Comparison of ENCODE assay signal across 9 cellular contexts in the genomic region with DNA sequence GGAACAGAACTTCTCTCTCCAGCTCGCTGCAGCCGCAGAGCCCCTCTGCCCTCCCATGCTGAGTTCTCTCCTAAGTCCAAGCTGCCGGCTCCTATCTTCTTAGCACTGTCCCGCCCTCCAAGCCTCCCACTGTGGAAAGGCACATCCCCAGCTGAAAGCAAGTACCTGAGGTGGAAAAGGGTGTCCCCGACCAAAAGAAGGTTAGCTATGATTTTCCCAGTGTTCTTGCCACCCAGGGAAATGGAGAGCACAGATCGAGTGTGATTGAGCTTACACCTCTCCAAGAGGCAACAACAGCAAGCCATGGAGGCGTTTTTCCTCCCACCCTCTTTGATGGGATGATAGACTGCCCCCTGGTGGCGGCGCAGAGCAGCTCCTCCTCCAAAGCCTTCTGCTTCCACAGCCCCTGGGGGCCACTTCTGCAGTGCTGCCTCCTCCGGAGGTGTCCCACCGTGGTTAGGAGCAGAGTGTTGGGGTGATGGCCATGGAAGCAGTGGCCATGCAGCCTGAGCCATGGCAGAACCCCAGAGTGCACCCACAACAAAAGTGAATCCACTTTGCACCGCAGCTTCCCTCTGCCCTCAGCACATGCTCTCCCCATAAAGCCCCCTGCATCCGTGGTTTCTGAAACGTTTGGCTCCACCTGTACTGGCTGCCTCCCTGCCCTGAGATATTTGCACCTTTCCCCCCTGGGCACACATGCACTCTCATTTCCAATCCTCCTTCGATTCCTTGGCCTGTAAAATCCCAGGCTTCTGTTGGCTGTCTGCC.
DNase-seq lines count a peak whose midpoint lies in the region; ATAC-seq, FAIRE-seq and TF ChIP-seq lines count a peak whose summit lies in the region.
"Had no signal": no experiment of that assay in that cellular context is flagged by ENCODE, and none has a peak within 500 bp of the region (broad histone marks: within the 10 kb centered on the region; RNA-seq: fewer than 3 reads in every experiment).

No MANE protein-coding gene starts in this region.

- intact Hi-C loops in heart left ventricle (cut with DNase I) = no loop called here
- intact Hi-C loops in Right ventricle myocardium superior (cut with DNase I) = no loop called here
- intact Hi-C loops in Panc1 (cut with micrococcal nuclease; ENCODE audit: unreplicated experiment) = no loop called here

- H3K27me3 ChIP-seq in heart left ventricle = peaks cover 0 to 4% (median 0%) of the 10 kb centered on the region in 9 donors
- peaks cover 16% of the 10 kb centered on the region for H3K27me3 ChIP-seq in Panc1 (ENCODE audit: control insufficient read depth, insufficient read depth, low read length)
- H3K27me3 ChIP-seq in small intestine (ENCODE audit: control insufficient read depth in 2 of 2, insufficient read depth in 2 of 2, low read length in 2 of 2) = no peaks in the 10 kb centered on the region

- in situ Hi-C loops in Panc1 (cut with HindIII; ENCODE audit: low pct_unique_long_range_greater_than_20kb, low sequenced_read_pairs) = no loop called here

- H3K9me3 ChIP-seq in heart left ventricle (no peaks in the 10 kb centered on the region), Panc1 (ENCODE audit: control insufficient read depth, insufficient read depth, low read depth, low read length) (no peaks in the 10 kb centered on the region), small intestine (ENCODE audit: control insufficient read depth, low read depth) (no peaks in the 10 kb centered on the region)

- peak in 2 of 4 donors; percentile 44 to 46 for ATAC-seq in heart left ventricle
- ATAC-seq in Right ventricle myocardium superior (ENCODE audit: poor library complexity) = no peak
- peak; percentile 84 for ATAC-seq in HG03354 (IDR thresholded peaks at IDR 0.05; ENCODE audit: poor library complexity, severe bottlenecking, unreplicated experiment)
- peak; percentile 89 for ATAC-seq in Panc1
- ATAC-seq in GM18861 (IDR thresholded peaks at IDR 0.05; ENCODE audit: unreplicated experiment) = no peak

- TF ChIP-seq POLR2A in heart left ventricle (IDR thresholded peaks at IDR 0.05) = no peak

- H3K36me3 ChIP-seq in heart left ventricle = no peaks in the 10 kb centered on the region
- H3K36me3 ChIP-seq in Panc1 (ENCODE audit: control insufficient read depth, insufficient read depth, low read length) = no peaks in the 10 kb centered on the region
- no peaks in the 10 kb centered on the region for H3K36me3 ChIP-seq in small intestine (ENCODE audit: control insufficient read depth in 2 of 2, insufficient read depth in 2 of 2, low read length in 2 of 2)

- DNase-seq in heart left ventricle (no peak), Right ventricle myocardium superior (no peak), Panc1 (ENCODE audit: low read depth, low spot score) (peak; percentile 43), activated T-helper 1 cell treated with Interleukin-2 at 50 U/mL for 16 hours (ENCODE audit: low read depth) (peak; percentile 16), germinal center (ENCODE audit: low spot score) (peak; percentile 73), small intestine (peak; percentile 29)

- H3K4me3 ChIP-seq in heart left ventricle (no peak overlapping the region), Panc1 (ENCODE audit: low read depth in 2 of 2, low read length in 2 of 2) (no peak overlapping the region), small intestine (ENCODE audit: low read depth in 1 of 2, low read length in 2 of 2) (no peak overlapping the region)
- H3K4me3 ChIP-seq: lung had no signal

- H3K27ac ChIP-seq in heart left ventricle = no peak overlapping the region
- H3K27ac ChIP-seq in Panc1 (ENCODE audit: low read length) = no peak overlapping the region
- H3K27ac ChIP-seq in small intestine (ENCODE audit: low read depth in 1 of 2, low read length in 1 of 2) = no peak overlapping the region

- H3K4me1 ChIP-seq in heart left ventricle (no peaks in the 10 kb centered on the region), Panc1 (ENCODE audit: control insufficient read depth, insufficient read depth, low read length) (no peaks in the 10 kb centered on the region), small intestine (ENCODE audit: control insufficient read depth in 2 of 2, insufficient read depth in 1 of 2, low read depth in 1 of 2, low read length in 1 of 2) (no peaks in the 10 kb centered on the region)

- POLR2A ChIA-PET in Panc1 (lab: Charles Lee) = no interaction called here

- BruUV-seq in Panc1 (replicated peaks; lab: Mats Ljungman, UMichigan) = no TSS peak

- 42 to 44% (median 43%) methylated on average over 14 to 15 of the region's 15 CpGs for WGBS in heart left ventricle, 4 donors
- WGBS in small intestine, 3 donors = 47 to 50% (median 48%) methylated on average over 15 of the region's 15 CpGs

- CTCF ChIA-PET in Panc1 (lab: Charles Lee) = interaction anchor here (0.6 to 1.2 kb wide), 8 partner anchors 10 to 571 kb away, joined by 3 to 16 read pairs (median 3); no protein-coding TSS in a partner anchor

- TF ChIP-seq CTCF in heart left ventricle (IDR thresholded peaks at IDR 0.05) (peak; percentile 43 to 85 (median 61)), Panc1 (IDR thresholded peaks at IDR 0.05) (peak; percentile 94)

- no peak for FAIRE-seq in small intestine (lab: Jason Lieb, UNC)

Comparison
In these comparisons a context has a peak if more than half of its experiments do, and no peak if none do; other contexts are left out.
1. ATAC-seq: peak in HG03354 (single experiment) and Panc1 (single experiment); none in Right ventricle myocardium superior (single experiment) and GM18861 (single experiment).
2. DNase-seq: peak in Panc1 (single experiment), activated T-helper 1 cell treated with Interleukin-2 at 50 U/mL for 16 hours (single experiment), germinal center (single experiment) and small intestine (single experiment); none in heart left ventricle (0 of 5) and Right ventricle myocardium superior (single experiment).